In the genomic region with DNA sequence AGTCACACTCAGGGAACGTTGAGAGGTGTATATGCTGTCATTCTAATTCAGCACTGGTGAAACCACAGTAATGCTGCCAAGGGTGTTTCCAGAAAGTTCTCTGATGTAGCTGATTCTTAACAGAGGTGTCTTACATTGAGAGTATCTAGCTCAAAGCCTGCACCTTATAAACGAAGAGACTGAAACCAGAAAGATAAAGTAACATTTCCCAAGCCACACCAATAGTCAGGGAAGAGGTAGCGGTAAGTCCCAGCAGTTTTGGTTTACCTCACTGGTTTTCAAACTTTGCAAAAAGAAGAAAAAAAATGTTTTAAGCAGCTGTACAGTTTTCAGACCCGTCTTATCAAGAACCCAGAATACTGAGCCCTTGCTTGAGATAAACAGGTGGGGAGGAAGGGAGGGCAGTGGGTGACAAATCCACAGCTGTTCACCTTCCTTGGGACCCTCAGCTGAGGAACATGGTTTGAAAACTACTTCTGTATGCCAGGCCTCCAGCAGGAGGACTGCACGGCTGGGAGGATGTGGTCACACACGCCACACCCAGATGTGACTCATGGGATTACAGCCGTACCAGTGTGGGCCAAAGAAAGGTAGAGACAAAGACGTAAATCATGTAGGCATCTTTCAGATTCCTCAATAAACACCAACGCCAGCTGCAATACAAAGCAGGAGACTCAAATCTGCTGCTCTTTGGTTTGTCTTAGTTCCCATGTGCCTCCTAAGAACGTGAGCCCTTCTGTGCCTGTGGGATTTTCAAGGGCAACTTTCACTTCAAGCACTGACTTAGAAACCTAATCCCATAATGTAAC, we compare ENCODE assay signal across 1 cellular context.
TF ChIP-seq lines count a peak whose summit lies in the region.

No MANE protein-coding gene starts in this region.

TF ChIP-seq in GM12878, 131 proteins besides CTCF, POLR2A, EP300 and RAD21 (continued from another document):
- peak; percentile 61; the same call in 1 of the 2 replicates for TF ChIP-seq ZNF687 (IDR thresholded peaks at IDR 0.05)
- peak; percentile 82 for TF ChIP-seq NFIC (IDR thresholded peaks at IDR 0.05; ENCODE audit: low read depth, low read length)
- TF ChIP-seq, protein P1, sequence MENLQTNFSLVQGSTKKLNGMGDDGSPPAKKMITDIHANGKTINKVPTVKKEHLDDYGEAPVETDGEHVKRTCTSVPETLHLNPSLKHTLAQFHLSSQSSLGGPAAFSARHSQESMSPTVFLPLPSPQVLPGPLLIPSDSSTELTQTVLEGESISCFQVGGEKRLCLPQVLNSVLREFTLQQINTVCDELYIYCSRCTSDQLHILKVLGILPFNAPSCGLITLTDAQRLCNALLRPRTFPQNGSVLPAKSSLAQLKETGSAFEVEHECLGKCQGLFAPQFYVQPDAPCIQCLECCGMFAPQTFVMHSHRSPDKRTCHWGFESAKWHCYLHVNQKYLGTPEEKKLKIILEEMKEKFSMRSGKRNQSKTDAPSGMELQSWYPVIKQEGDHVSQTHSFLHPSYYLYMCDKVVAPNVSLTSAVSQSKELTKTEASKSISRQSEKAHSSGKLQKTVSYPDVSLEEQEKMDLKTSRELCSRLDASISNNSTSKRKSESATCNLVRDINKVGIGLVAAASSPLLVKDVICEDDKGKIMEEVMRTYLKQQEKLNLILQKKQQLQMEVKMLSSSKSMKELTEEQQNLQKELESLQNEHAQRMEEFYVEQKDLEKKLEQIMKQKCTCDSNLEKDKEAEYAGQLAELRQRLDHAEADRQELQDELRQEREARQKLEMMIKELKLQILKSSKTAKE (IDR thresholded peaks at IDR 0.05; ENCODE audit: low read depth, poor library complexity, severe bottlenecking) = peak; percentile 53
- no peak for TF ChIP-seq TARDBP (IDR thresholded peaks at IDR 0.05; ENCODE audit: borderline replicate concordance)
- no peak; the same call in 1 of the 2 replicates for TF ChIP-seq LARP7 (IDR thresholded peaks at IDR 0.05)
- peak; percentile 94 for TF ChIP-seq RUNX3 (IDR thresholded peaks at IDR 0.05; ENCODE audit: low read length)
- peak; percentile 82 for TF ChIP-seq IKZF1 (conservative IDR thresholded peaks at IDR 0.05)
- peak; percentile 25 for TF ChIP-seq JUNB (IDR thresholded peaks at IDR 0.05)
- TF ChIP-seq, protein P2, sequence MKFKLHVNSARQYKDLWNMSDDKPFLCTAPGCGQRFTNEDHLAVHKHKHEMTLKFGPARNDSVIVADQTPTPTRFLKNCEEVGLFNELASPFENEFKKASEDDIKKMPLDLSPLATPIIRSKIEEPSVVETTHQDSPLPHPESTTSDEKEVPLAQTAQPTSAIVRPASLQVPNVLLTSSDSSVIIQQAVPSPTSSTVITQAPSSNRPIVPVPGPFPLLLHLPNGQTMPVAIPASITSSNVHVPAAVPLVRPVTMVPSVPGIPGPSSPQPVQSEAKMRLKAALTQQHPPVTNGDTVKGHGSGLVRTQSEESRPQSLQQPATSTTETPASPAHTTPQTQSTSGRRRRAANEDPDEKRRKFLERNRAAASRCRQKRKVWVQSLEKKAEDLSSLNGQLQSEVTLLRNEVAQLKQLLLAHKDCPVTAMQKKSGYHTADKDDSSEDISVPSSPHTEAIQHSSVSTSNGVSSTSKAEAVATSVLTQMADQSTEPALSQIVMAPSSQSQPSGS (IDR thresholded peaks at IDR 0.05; ENCODE audit: low read length) = peak; percentile 64
- 0 out of 2 replicates have a peak, but pooled peaks have one; percentile 4 for TF ChIP-seq MEF2A (IDR thresholded peaks at IDR 0.05; ENCODE audit: insufficient read depth, low read depth, low read length)
- TF ChIP-seq, protein P3, sequence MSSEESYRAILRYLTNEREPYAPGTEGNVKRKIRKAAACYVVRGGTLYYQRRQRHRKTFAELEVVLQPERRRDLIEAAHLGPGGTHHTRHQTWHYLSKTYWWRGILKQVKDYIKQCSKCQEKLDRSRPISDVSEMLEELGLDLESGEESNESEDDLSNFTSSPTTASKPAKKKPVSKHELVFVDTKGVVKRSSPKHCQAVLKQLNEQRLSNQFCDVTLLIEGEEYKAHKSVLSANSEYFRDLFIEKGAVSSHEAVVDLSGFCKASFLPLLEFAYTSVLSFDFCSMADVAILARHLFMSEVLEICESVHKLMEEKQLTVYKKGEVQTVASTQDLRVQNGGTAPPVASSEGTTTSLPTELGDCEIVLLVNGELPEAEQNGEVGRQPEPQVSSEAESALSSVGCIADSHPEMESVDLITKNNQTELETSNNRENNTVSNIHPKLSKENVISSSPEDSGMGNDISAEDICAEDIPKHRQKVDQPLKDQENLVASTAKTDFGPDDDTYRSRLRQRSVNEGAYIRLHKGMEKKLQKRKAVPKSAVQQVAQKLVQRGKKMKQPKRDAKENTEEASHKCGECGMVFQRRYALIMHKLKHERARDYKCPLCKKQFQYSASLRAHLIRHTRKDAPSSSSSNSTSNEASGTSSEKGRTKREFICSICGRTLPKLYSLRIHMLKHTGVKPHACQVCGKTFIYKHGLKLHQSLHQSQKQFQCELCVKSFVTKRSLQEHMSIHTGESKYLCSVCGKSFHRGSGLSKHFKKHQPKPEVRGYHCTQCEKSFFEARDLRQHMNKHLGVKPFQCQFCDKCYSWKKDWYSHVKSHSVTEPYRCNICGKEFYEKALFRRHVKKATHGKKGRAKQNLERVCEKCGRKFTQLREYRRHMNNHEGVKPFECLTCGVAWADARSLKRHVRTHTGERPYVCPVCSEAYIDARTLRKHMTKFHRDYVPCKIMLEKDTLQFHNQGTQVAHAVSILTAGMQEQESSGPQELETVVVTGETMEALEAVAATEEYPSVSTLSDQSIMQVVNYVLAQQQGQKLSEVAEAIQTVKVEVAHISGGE (CRISPR knock-in tag; IDR thresholded peaks at IDR 0.05) = no peak
- no peak for TF ChIP-seq KDM1A (IDR thresholded peaks at IDR 0.05; ENCODE audit: borderline replicate concordance)
- TF ChIP-seq E2F8 (IDR thresholded peaks at IDR 0.05; ENCODE audit: low read depth, partially characterized antibody) = no peak
- TF ChIP-seq ZNF384 (IDR thresholded peaks at IDR 0.05; ENCODE audit: borderline replicate concordance, low read depth, low read length) = 0 out of 2 replicates have a peak, but pooled peaks have one; percentile 19
- no peak for TF ChIP-seq RB1 (IDR thresholded peaks at IDR 0.05; ENCODE audit: borderline replicate concordance)
- peak; percentile 84 for TF ChIP-seq RELB (IDR thresholded peaks at IDR 0.05; ENCODE audit: low read depth)
- TF ChIP-seq CHD2 (IDR thresholded peaks at IDR 0.05; ENCODE audit: borderline replicate concordance, low read depth, low read length) = peak; percentile 59; the same call in 1 of the 2 replicates
- TF ChIP-seq TAF1 (IDR thresholded peaks at IDR 0.05; ENCODE audit: borderline replicate concordance, low read depth, low read length) = 0 out of 2 replicates have a peak, but pooled peaks have one; percentile 30
- TF ChIP-seq ATF7 (IDR thresholded peaks at IDR 0.05; ENCODE audit: low read depth) = peak; percentile 70
